Comparison of ENCODE assay signal across 19 cellular contexts in genomic region chr10:1137499-1138163, GRCh38.
"Had no signal": no experiment of that assay in that cellular context is flagged by ENCODE, and none has a peak within 500 bp of the region (broad histone marks: within the 10 kb centered on the region; RNA-seq: fewer than 3 reads in every experiment).

No MANE protein-coding gene starts in this region.

- H3K27me3 ChIP-seq: foreskin keratinocyte, suprapubic skin, thyroid gland had no signal

- H3K27ac ChIP-seq: foreskin keratinocyte, left ventricle myocardium inferior, suprapubic skin, thyroid gland had no signal

- H3K4me2 ChIP-seq: smooth muscle cell had no signal

- H3K36me3 Mint-ChIP-seq: type B pancreatic cell had no signal

- H3K36me3 ChIP-seq: left ventricle myocardium inferior, suprapubic skin, thyroid gland had no signal

- H3K27ac Mint-ChIP-seq: immature natural killer cell; natural killer cell treated with Interleukin-12 subunit alpha and Interleukin-12 subunit beta and Interleukin-15 and Interleukin-18, amount 100 ng/mL, for 72 hours; stimulated activated effector memory CD8-positive, alpha-beta T cell treated with anti-CD3 and anti-CD28 coated beads, Interleukin-12 subunit alpha, Interleukin-12 subunit beta, amount 100 ng/mL, for 72 hours; type B pancreatic cell had no signal

- H3K4me3 ChIP-seq: left ventricle myocardium inferior, lung, smooth muscle cell, suprapubic skin, thyroid gland had no signal

- H3K4me1 ChIP-seq: foreskin keratinocyte, left ventricle myocardium inferior, suprapubic skin, thyroid gland had no signal

- H3K9me3 ChIP-seq: thyroid gland had no signal

- DNase-seq: dermis blood vessel endothelial cell; foreskin keratinocyte; immature natural killer cell; kidney; left cardiac atrium; left ventricle myocardium inferior; mesenchymal stem cell; midbrain; occipital lobe; right cardiac atrium; stimulated activated CD4-positive, alpha-beta T cell treated with anti-CD3 and anti-CD28 coated beads, Interleukin-2, amount 100 ng/mL, for 48 hours; stimulated activated naive CD8-positive, alpha-beta T cell treated with anti-CD3 and anti-CD28 coated beads, Interleukin-15, Interleukin-2, amounts not matched to agents 100 U/mL and 50 U/mL, for 24 hours; thyroid gland had no signal

- ATAC-seq: foreskin keratinocyte; left cardiac atrium; natural killer cell treated with Interleukin-12 subunit alpha and Interleukin-12 subunit beta and Interleukin-15 and Interleukin-18, amount 100 ng/mL, for 72 hours; right cardiac atrium; stimulated activated effector memory CD8-positive, alpha-beta T cell treated with anti-CD3 and anti-CD28 coated beads, Interleukin-12 subunit alpha, Interleukin-12 subunit beta, amount 100 ng/mL, for 72 hours; stimulated activated naive CD8-positive, alpha-beta T cell treated with anti-CD3 and anti-CD28 coated beads, Interleukin-15, Interleukin-2, amounts not matched to agents 100 U/mL and 50 U/mL, for 24 hours had no signal

- H3K4me3 Mint-ChIP-seq: immature natural killer cell; natural killer cell treated with Interleukin-12 subunit alpha and Interleukin-12 subunit beta and Interleukin-15 and Interleukin-18, amount 100 ng/mL, for 72 hours; stimulated activated effector memory CD8-positive, alpha-beta T cell treated with anti-CD3 and anti-CD28 coated beads, Interleukin-12 subunit alpha, Interleukin-12 subunit beta, amount 100 ng/mL, for 72 hours; type B pancreatic cell had no signal
